17 cellular contexts compared by ENCODE assay signal in genomic region chr1:5490640-5491039, GRCh38.
DNase-seq lines count a peak whose midpoint lies in the region; ATAC-seq and TF ChIP-seq lines count a peak whose summit lies in the region.
"Had no signal": no experiment of that assay in that cellular context is flagged by ENCODE, and none has a peak within 500 bp of the region (broad histone marks: within the 10 kb centered on the region; RNA-seq: fewer than 3 reads in every experiment).

No MANE protein-coding gene starts in this region.

- no peak overlapping the region for H3K4me3 ChIP-seq in prostate gland
- H3K4me3 ChIP-seq: A549, BLaER1, K562 had no signal

- no peak overlapping the region for H3K27ac ChIP-seq in prostate gland
- H3K27ac ChIP-seq: 22Rv1, A549, BLaER1 had no signal

- TF ChIP-seq POLR2A in prostate gland (IDR thresholded peaks at IDR 0.05) = no peak

- DNase-seq in DMS79 treated with DMSO at 0.1 percent for 48 hours (lab: John Stamatoyannopoulos, UW) (peak; percentile 14), DMS79 (lab: John Stamatoyannopoulos, UW) (no peak), prostate gland (ENCODE audit: low spot score) (peak; percentile 30), mucosa of gallbladder (ENCODE audit: low spot score) (no peak), putamen (ENCODE audit: low spot score) (no peak)
- DNase-seq: Calu3; CD8-positive, alpha-beta T cell; GDM1; GOT3; H9; IMR-90 had no signal

- ATAC-seq in esophagus mucosa = peak; percentile 51
- no peak for ATAC-seq in GM21390 (IDR thresholded peaks at IDR 0.05; ENCODE audit: unreplicated experiment)
- ATAC-seq: A549; CD8-positive, alpha-beta T cell; K562 had no signal

- H3K36me3 ChIP-seq in prostate gland = no peaks in the 10 kb centered on the region
- H3K36me3 ChIP-seq: BLaER1 had no signal

- no peaks in the 10 kb centered on the region for H3K27me3 ChIP-seq in prostate gland (replicated peaks; ENCODE audit: insufficient read depth)
- H3K27me3 ChIP-seq: BLaER1 had no signal

- no peak for TF ChIP-seq CTCF in prostate gland (IDR thresholded peaks at IDR 0.05)

- WGBS in prostate gland = 33% methylated on average over 13 of the region's 13 CpGs

- intact Hi-C loops in prostate gland (cut with DNase I) = no loop called here

- peaks cover 10% of the 10 kb centered on the region for H3K4me1 ChIP-seq in prostate gland (replicated peaks)
- H3K4me1 ChIP-seq: A549, BLaER1 had no signal

- no peaks in the 10 kb centered on the region for H3K9me3 ChIP-seq in prostate gland
- H3K9me3 ChIP-seq: A549, BLaER1 had no signal

Comparison
In these comparisons a context has a peak if more than half of its experiments do, and no peak if none do; other contexts are left out.
1. DNase-seq: peak in DMS79 treated with DMSO at 0.1 percent for 48 hours (single experiment) and prostate gland (single experiment); none in DMS79 (single experiment), mucosa of gallbladder (single experiment) and putamen (single experiment).